ENCODE assay signal across 11 cellular contexts in genomic region chr1:100076744-100077143, GRCh38. TPM values are rescaled to one million over a fixed set of nuclear protein-coding genes. Genes with fewer than 3 reads are reported as not detected.
A peak's percentile ranks its signal among the peaks of the same experiment; 100 is the strongest.
DNase-seq lines count a peak whose midpoint lies in the region; ATAC-seq and TF ChIP-seq lines count a peak whose summit lies in the region.
"Had no signal": no experiment of that assay in that cellular context is flagged by ENCODE, and none has a peak within 500 bp of the region (broad histone marks: within the 10 kb centered on the region; RNA-seq: fewer than 3 reads in every experiment).

No MANE protein-coding gene starts in this region.

- H3K4me3 ChIP-seq in CD8-positive, alpha-beta T cell (ENCODE audit: low read depth, low read length), result no peak overlapping the region
- H3K4me3 ChIP-seq: mucosa of descending colon had no signal

- POLR2A ChIA-PET in CD8-positive, alpha-beta T cell (lab: Charles Lee), result no interaction called here

- no peaks in the 10 kb centered on the region for H3K27me3 ChIP-seq in CD8-positive, alpha-beta T cell (ENCODE audit: insufficient read depth, low read length)

- no peaks in the 10 kb centered on the region for H3K9me3 ChIP-seq in CD8-positive, alpha-beta T cell (ENCODE audit: low read length)
- H3K9me3 ChIP-seq: mucosa of descending colon had no signal

- no peaks in the 10 kb centered on the region for H3K4me1 ChIP-seq in CD8-positive, alpha-beta T cell (ENCODE audit: insufficient read depth, low read length)

- H3K9me3 Mint-ChIP-seq in CD8-positive, alpha-beta T cell, result no peaks in the 10 kb centered on the region
- H3K9me3 Mint-ChIP-seq: activated naive CD4-positive, alpha-beta T cell treated with anti-CD3 and anti-CD28 coated beads, Interleukin-2, amount 50 U/mL, for 72 hours had no signal

- peaks cover 30% of the 10 kb centered on the region for H3K36me3 ChIP-seq in CD8-positive, alpha-beta T cell (ENCODE audit: insufficient read depth, low read length)

- no peaks in the 10 kb centered on the region for H3K27me3 Mint-ChIP-seq in CD8-positive, alpha-beta T cell (ENCODE audit: low read depth)

- H3K27ac ChIP-seq in CD8-positive, alpha-beta T cell (ENCODE audit: low read depth, low read length), result no peak overlapping the region

- intact Hi-C loops in CD8-positive, alpha-beta T cell (cut with DNase I, micrococcal nuclease), result no loop called here

- no peak for DNase-seq in CD8-positive, alpha-beta T cell
- no peak for DNase-seq in RPMI8226
- DNase-seq in D341Med (ENCODE audit: low spot score), result no peak
- no peak for DNase-seq in T-helper 2 cell
- DNase-seq in GF-D8 (lab: John Stamatoyannopoulos, UW), result no peak
- DNase-seq: mucosa of descending colon, NCI-H1694 had no signal

- CTCF ChIA-PET in CD8-positive, alpha-beta T cell (lab: Charles Lee), result interaction anchor here (1.0 kb wide), 1 partner anchor 792 kb away, joined by 3 read pairs; no protein-coding TSS in a partner anchor

- TF ChIP-seq CTCF in CD8-positive, alpha-beta T cell (IDR thresholded peaks at IDR 0.05), result no peak

- peaks cover 2% of the 10 kb centered on the region for H3K4me1 Mint-ChIP-seq in CD8-positive, alpha-beta T cell (ENCODE audit: low read depth)

- no peak overlapping the region for H3K4me3 Mint-ChIP-seq in CD8-positive, alpha-beta T cell

- ATAC-seq in CD8-positive, alpha-beta T cell, result no peak
- ATAC-seq in GM19025 (IDR thresholded peaks at IDR 0.05; ENCODE audit: low read depth, unreplicated experiment) (peak; percentile 74), HG02642 (IDR thresholded peaks at IDR 0.05; ENCODE audit: poor library complexity, unreplicated experiment) (peak; percentile 79), HG03457 (IDR thresholded peaks at IDR 0.05; ENCODE audit: unreplicated experiment) (peak; percentile 80)
- ATAC-seq: activated naive CD4-positive, alpha-beta T cell treated with anti-CD3 and anti-CD28 coated beads, Interleukin-2, amount 50 U/mL, for 72 hours; mucosa of descending colon had no signal

- H3K36me3 Mint-ChIP-seq in CD8-positive, alpha-beta T cell, result peaks cover 88% of the 10 kb centered on the region

- H3K27ac Mint-ChIP-seq in CD8-positive, alpha-beta T cell, result peak overlapping the region; percentile 22
- H3K27ac Mint-ChIP-seq: activated naive CD4-positive, alpha-beta T cell treated with anti-CD3 and anti-CD28 coated beads, Interleukin-2, amount 50 U/mL, for 72 hours had no signal

RNA-seq across cellular contexts. Expression of gene SASS6, which starts 56.0 kb away (rescaled TPM):
- 1 to 10 TPM; 1.2 TPM for total RNA-seq in CD8-positive, alpha-beta T cell

RNA-seq across cellular contexts. Expression of gene TRMT13, which starts 56.2 kb away (rescaled TPM):
- total RNA-seq in CD8-positive, alpha-beta T cell, result 1 to 10 TPM; 6.5 to 7.2 TPM
